Comparison of ENCODE assay signal across 15 cellular contexts in genomic region chr10:96670786-96671185, GRCh38. TPM values are rescaled to one million over a fixed set of nuclear protein-coding genes. Genes with fewer than 3 reads are reported as not detected.
DNase-seq lines count a peak whose midpoint lies in the region; ATAC-seq and TF ChIP-seq lines count a peak whose summit lies in the region.
"Had no signal": no experiment of that assay in that cellular context is flagged by ENCODE, and none has a peak within 500 bp of the region (broad histone marks: within the 10 kb centered on the region; RNA-seq: fewer than 3 reads in every experiment).

No MANE protein-coding gene starts in this region.

- WGBS in endodermal cell (ENCODE audit: insufficient coverage in 1 of 2, insufficient read length in 1 of 2), 2 experiments, result 77 to 84% methylated on average over 4 of the region's 4 CpGs

- CTCF ChIA-PET in HEK293T (lab: Yijun Ruan, JAX), result interaction anchor here (0.6 kb wide), 1 partner anchor 21 kb away, joined by 3 read pairs; no protein-coding TSS in a partner anchor
- CTCF ChIA-PET in WTC11 (lab: Charles Lee), result no interaction called here

- H3K27me3 ChIP-seq in endodermal cell (ENCODE audit: control insufficient read depth, insufficient read depth, low read length, poor library complexity, severe bottlenecking) (no peaks in the 10 kb centered on the region), brain microvascular endothelial cell (replicated peaks) (no peaks in the 10 kb centered on the region)
- H3K27me3 ChIP-seq: suprapubic skin had no signal

- H3K4me1 ChIP-seq in endodermal cell (ENCODE audit: control insufficient read depth, insufficient read depth, low read length), result peaks cover 14% of the 10 kb centered on the region

- H3K4me3 ChIP-seq in endodermal cell (ENCODE audit: low read length), result no peak overlapping the region
- H3K4me3 ChIP-seq in brain microvascular endothelial cell (ENCODE audit: low read depth, low read length), result no peak overlapping the region
- H3K4me3 ChIP-seq: suprapubic skin had no signal

- intact Hi-C loops in CD14-positive monocyte (cut with micrococcal nuclease), result no loop called here

- H3K36me3 ChIP-seq in endodermal cell (ENCODE audit: control insufficient read depth, insufficient read depth, low read length) (no peaks in the 10 kb centered on the region), brain microvascular endothelial cell (replicated peaks) (no peaks in the 10 kb centered on the region)
- H3K36me3 ChIP-seq: suprapubic skin had no signal

- H3K9me3 Mint-ChIP-seq in CD14-positive monocyte (no peaks in the 10 kb centered on the region), endodermal cell (no peaks in the 10 kb centered on the region), WTC11 (no peaks in the 10 kb centered on the region)
- H3K9me3 Mint-ChIP-seq: activated naive CD4-positive, alpha-beta T cell treated with anti-CD3 and anti-CD28 coated beads, Interleukin-2, amount 50 U/mL, for 24 hours had no signal

- H3K9ac ChIP-seq in endodermal cell (ENCODE audit: extremely low read depth, low read length, poor library complexity, severe bottlenecking), result no peak overlapping the region

- no peak overlapping the region for H3K4me3 Mint-ChIP-seq in CD14-positive monocyte
- no peak overlapping the region for H3K4me3 Mint-ChIP-seq in endodermal cell
- no peak overlapping the region for H3K4me3 Mint-ChIP-seq in WTC11
- H3K4me3 Mint-ChIP-seq: activated naive CD4-positive, alpha-beta T cell treated with anti-CD3 and anti-CD28 coated beads, Interleukin-2, amount 50 U/mL, for 24 hours had no signal

- in situ Hi-C loops in brain microvascular endothelial cell (cut with HindIII; ENCODE audit: low pct_ligation_motif_present, low sequenced_read_pairs), result no loop called here

- H3K27ac Mint-ChIP-seq in CD14-positive monocyte (peak overlapping the region in 4 of 7 donors; percentile 15 to 85 (median 42)), endodermal cell (no peak overlapping the region), WTC11 (no peak overlapping the region)
- H3K27ac Mint-ChIP-seq: activated naive CD4-positive, alpha-beta T cell treated with anti-CD3 and anti-CD28 coated beads, Interleukin-2, amount 50 U/mL, for 24 hours had no signal

- POLR2A ChIA-PET in HEK293T (lab: Yijun Ruan, JAX) (no interaction called here), WTC11 (lab: Charles Lee) (no interaction called here)

- DNase-seq in CD14-positive monocyte (ENCODE audit: low spot score) (no peak), HEK293T (ENCODE audit: extremely low spot score) (no peak), NCI-H345 (lab: John Stamatoyannopoulos, UW) (peak; percentile 87), endodermal cell (peak; percentile 20), WTC11 (ENCODE audit: low spot score) (no peak), brain microvascular endothelial cell (no peak), NOMO-1 (lab: John Stamatoyannopoulos, UW; ENCODE audit: unreplicated experiment in 2 of 2) (no peak)
- DNase-seq: activated CD4-positive, alpha-beta T cell treated with anti-CD3 and anti-CD28 coated beads, Interleukin-2, amount 50 U/mL, for 4 hours; dermis blood vessel endothelial cell; stimulated activated CD4-positive, alpha-beta T cell treated with anti-CD3 and anti-CD28 coated beads, Interleukin-4, amount 100 ng/mL, for 4 hours had no signal

- H3K9me3 ChIP-seq in endodermal cell (ENCODE audit: control insufficient read depth, low read length), result no peaks in the 10 kb centered on the region
- H3K9me3 ChIP-seq: suprapubic skin had no signal

- H3K27me3 Mint-ChIP-seq in CD14-positive monocyte (ENCODE audit: low read depth in 3 of 3), result peaks cover 0 to 1% (median 0%) of the 10 kb centered on the region in 3 donors
- no peaks in the 10 kb centered on the region for H3K27me3 Mint-ChIP-seq in endodermal cell (ENCODE audit: insufficient read depth)
- H3K27me3 Mint-ChIP-seq in WTC11 (ENCODE audit: low read depth), result no peaks in the 10 kb centered on the region
- H3K27me3 Mint-ChIP-seq: activated naive CD4-positive, alpha-beta T cell treated with anti-CD3 and anti-CD28 coated beads, Interleukin-2, amount 50 U/mL, for 24 hours had no signal

- peaks cover 26 to 42% of the 10 kb centered on the region in 2 donors for H3K36me3 Mint-ChIP-seq in CD14-positive monocyte
- no peaks in the 10 kb centered on the region for H3K36me3 Mint-ChIP-seq in endodermal cell (ENCODE audit: low read depth)
- no peaks in the 10 kb centered on the region for H3K36me3 Mint-ChIP-seq in WTC11
- H3K36me3 Mint-ChIP-seq: activated naive CD4-positive, alpha-beta T cell treated with anti-CD3 and anti-CD28 coated beads, Interleukin-2, amount 50 U/mL, for 24 hours had no signal

- H3K27ac ChIP-seq in endodermal cell (ENCODE audit: low read depth, low read length) (no peak overlapping the region), brain microvascular endothelial cell (no peak overlapping the region)
- H3K27ac ChIP-seq: suprapubic skin had no signal

- TF ChIP-seq CTCF in CD14-positive monocyte (IDR thresholded peaks at IDR 0.05) (no peak), endodermal cell (conservative IDR thresholded peaks at IDR 0.05) (no peak), WTC11 (IDR thresholded peaks at IDR 0.05) (no peak), brain microvascular endothelial cell (IDR thresholded peaks at IDR 0.05; ENCODE audit: low read depth, low read length, missing control alignments) (no peak)

- peaks cover 71% of the 10 kb centered on the region for H3K4me1 Mint-ChIP-seq in CD14-positive monocyte
- H3K4me1 Mint-ChIP-seq in endodermal cell, result peaks cover 37% of the 10 kb centered on the region
- H3K4me1 Mint-ChIP-seq in WTC11, result peaks cover 17% of the 10 kb centered on the region

- ATAC-seq in WTC11, result no peak
- ATAC-seq in GM18498 (IDR thresholded peaks at IDR 0.05; ENCODE audit: unreplicated experiment), result no peak
- ATAC-seq: HCT116 had no signal

TF ChIP-seq in HEK293T, 16 proteins besides CTCF, POLR2A, EP300 and RAD21:
- 0 out of 2 replicates have a peak, but pooled peaks have one; percentile 32 for TF ChIP-seq FOXA1 (IDR thresholded peaks at IDR 0.05)
- TF ChIP-seq FOXM1 (IDR thresholded peaks at IDR 0.05; ENCODE audit: borderline replicate concordance), result no peak

TF ChIP-seq in WTC11, 78 proteins besides CTCF, POLR2A, EP300 and RAD21:
- TF ChIP-seq AFF4 (CRISPR knock-in tag; IDR thresholded peaks at IDR 0.05; ENCODE audit: borderline replicate concordance), result no peak
- TF ChIP-seq ZNF671 (CRISPR knock-in tag; IDR thresholded peaks at IDR 0.05), result no peak
TF ChIP-seq in WTC11: peak in this region for 0.

RNA-seq across cellular contexts. Expression of gene PIK3AP1, which starts 49.5 kb away (rescaled TPM):
- polyA plus RNA-seq in CD14-positive monocyte, result 100 to 1,000 TPM in 1 of 2 donors, 10 to 100 TPM in 1; 95.5 to 157 TPM
- total RNA-seq in endodermal cell (1 to 10 TPM; 1.3 to 5.2 TPM), WTC11 (2021) (3.3 to 4.3 TPM (median 3.5 TPM) in 3 replicates)
- 0.75 TPM for polyA plus RNA-seq in endodermal cell (2013, experiment 1 of 2)
- polyA plus RNA-seq in endodermal cell (2013, experiment 2 of 2), result 0.87 TPM
- total RNA-seq: dermis blood vessel endothelial cell, lung microvascular endothelial cell had no signal

Comparison
In these comparisons a context has a peak if more than half of its experiments do, and no peak if none do; other contexts are left out.
1. DNase-seq: peak in NCI-H345 (single experiment) and endodermal cell (single experiment); none in CD14-positive monocyte (single experiment), HEK293T (single experiment), WTC11 (single experiment), brain microvascular endothelial cell (single experiment) and NOMO-1 (0 of 2).
2. H3K27ac Mint-ChIP-seq: peak in CD14-positive monocyte (4 of 7); none in endodermal cell (single experiment) and WTC11 (single experiment).